ENCODE assay signal across 5 cellular contexts in genomic region chr12:52594237-52594636, GRCh38. TPM values are rescaled to one million over a fixed set of nuclear protein-coding genes. Genes with fewer than 3 reads are reported as not detected.
"Had no signal": no experiment of that assay in that cellular context is flagged by ENCODE, and none has a peak within 500 bp of the region (broad histone marks: within the 10 kb centered on the region; RNA-seq: fewer than 3 reads in every experiment).

No MANE protein-coding gene starts in this region.

RNA-seq across cellular contexts. Expression of gene KRT72, which starts 7.0 kb away (rescaled TPM):
- total RNA-seq: HepG2, HT-29, HT1080, IMR-90 had no signal
- polyA plus RNA-seq: HepG2, IgD-negative memory B cell, IMR-90 had no signal

RNA-seq across cellular contexts. Expression of gene KRT74, which starts 20.6 kb away (rescaled TPM):
- total RNA-seq: HepG2, HT-29, HT1080, IMR-90 had no signal
- polyA plus RNA-seq: HepG2, IgD-negative memory B cell, IMR-90 had no signal

RNA-seq across cellular contexts. Expression of gene KRT73, which starts 24.1 kb away (rescaled TPM):
- total RNA-seq: HepG2, HT-29, HT1080, IMR-90 had no signal
- polyA plus RNA-seq: HepG2, IgD-negative memory B cell, IMR-90 had no signal

RNA-seq across cellular contexts. Expression of gene KRT71, which starts 41.3 kb away (rescaled TPM):
- total RNA-seq: HepG2, HT-29, HT1080, IMR-90 had no signal
- polyA plus RNA-seq: HepG2, IgD-negative memory B cell, IMR-90 had no signal

RNA-seq across cellular contexts. Expression of gene KRT2, which starts 57.8 kb away (rescaled TPM):
- total RNA-seq: HepG2, HT-29, HT1080, IMR-90 had no signal
- polyA plus RNA-seq: HepG2, IgD-negative memory B cell, IMR-90 had no signal
